ENCODE assay signal across 22 cellular contexts in genomic region chr3:27649277-27649676, GRCh38.
A peak's percentile ranks its signal among the peaks of the same experiment; 100 is the strongest.
DNase-seq lines count a peak whose midpoint lies in the region; ATAC-seq, FAIRE-seq and TF ChIP-seq lines count a peak whose summit lies in the region.
"Had no signal": no experiment of that assay in that cellular context is flagged by ENCODE, and none has a peak within 500 bp of the region (broad histone marks: within the 10 kb centered on the region; RNA-seq: fewer than 3 reads in every experiment).

No MANE protein-coding gene starts in this region.

- intact Hi-C loops in mucosa of descending colon (cut with DNase I, micrococcal nuclease) = no loop called here

- peak; percentile 23 for FAIRE-seq in small intestine (lab: Jason Lieb, UNC)
- FAIRE-seq: A204.1, D721Med, G401.6, GM12891, GM19239 had no signal

- no peaks in the 10 kb centered on the region for H3K4me1 Mint-ChIP-seq in mesothelial cell of epicardium
- H3K4me1 Mint-ChIP-seq: B cell had no signal

- WGBS in GM23248 (ENCODE audit: low coverage in 1 of 2, low lambda C conversion rate in 2 of 2, missing lambda C conversion rate in 2 of 2), 2 experiments = 47 to 51% methylated on average over 4 of the region's 4 CpGs
- 67% methylated on average over 4 of the region's 4 CpGs for WGBS in hepatocyte (ENCODE audit: low lambda C conversion rate, missing lambda C conversion rate)
- WGBS in small intestine, 3 donors = 37 to 70% (median 42%) methylated on average over 4 of the region's 4 CpGs

- H3K4me3 ChIP-seq in GM23248 = no peak overlapping the region
- H3K4me3 ChIP-seq in hepatocyte = no peak overlapping the region
- H3K4me3 ChIP-seq in small intestine (ENCODE audit: low read depth in 1 of 2, low read length in 2 of 2) = no peak overlapping the region
- H3K4me3 ChIP-seq in mucosa of descending colon = no peak overlapping the region
- H3K4me3 ChIP-seq: BLaER1 treated with 17β-estradiol and CSF1 and Interleukin-3, amounts not matched to agents 10 nM and 100 nM had no signal

- H3F3A ChIP-seq in GM23248 (ENCODE audit: insufficient read depth) = peaks cover 4% of the 10 kb centered on the region; the same call in 1 of the 2 replicates

- no peak overlapping the region for H3K27ac ChIP-seq in GM23248
- H3K27ac ChIP-seq in hepatocyte = peak overlapping the region; percentile 0
- no peak overlapping the region for H3K27ac ChIP-seq in small intestine (ENCODE audit: low read depth in 1 of 2, low read length in 1 of 2)
- H3K27ac ChIP-seq: BLaER1 treated with 17β-estradiol and CSF1 and Interleukin-3, amounts not matched to agents 10 nM and 100 nM; C4-2B had no signal

- ATAC-seq in mucosa of descending colon (no peak), GM19395 (IDR thresholded peaks at IDR 0.05; ENCODE audit: unreplicated experiment) (no peak)
- ATAC-seq: CD8-positive, alpha-beta T cell had no signal

- H3K79me2 ChIP-seq in GM23248 (ENCODE audit: insufficient read depth) (no peaks in the 10 kb centered on the region), hepatocyte (no peaks in the 10 kb centered on the region)

- H3K4me3 Mint-ChIP-seq in mesothelial cell of epicardium = no peak overlapping the region
- H3K4me3 Mint-ChIP-seq: B cell; CD4-positive, alpha-beta T cell; CD8-positive, alpha-beta T cell had no signal

- H3K9me2 ChIP-seq in GM23248 (ENCODE audit: insufficient read depth) = no peaks in the 10 kb centered on the region
- H3K9me2 ChIP-seq in hepatocyte (replicated peaks; ENCODE audit: insufficient read depth) = no peaks in the 10 kb centered on the region

- no peaks in the 10 kb centered on the region for H3K9me3 Mint-ChIP-seq in mesothelial cell of epicardium
- H3K9me3 Mint-ChIP-seq: CD4-positive, alpha-beta T cell; CD8-positive, alpha-beta T cell had no signal

- H3K9me3 ChIP-seq in GM23248 (ENCODE audit: low read depth) (no peaks in the 10 kb centered on the region), hepatocyte (ENCODE audit: low read depth) (no peaks in the 10 kb centered on the region), small intestine (ENCODE audit: control insufficient read depth, low read depth) (no peaks in the 10 kb centered on the region), mucosa of descending colon (no peaks in the 10 kb centered on the region)
- H3K9me3 ChIP-seq: BLaER1 treated with 17β-estradiol and CSF1 and Interleukin-3, amounts not matched to agents 10 nM and 100 nM; Caco-2 had no signal

- H3K4me2 ChIP-seq in GM23248 (ENCODE audit: unreplicated experiment) (no peak overlapping the region), hepatocyte (no peak overlapping the region)
- H3K4me2 ChIP-seq: BLaER1 treated with 17β-estradiol and CSF1 and Interleukin-3, amounts not matched to agents 10 nM and 100 nM had no signal

- DNase-seq in GM23248 (no peak), hepatocyte (ENCODE audit: low spot score) (no peak), small intestine (peak; percentile 59), mesothelial cell of epicardium (ENCODE audit: low spot score in 2 of 2, unreplicated experiment in 2 of 2) (no peak), mucosa of descending colon (no peak)
- DNase-seq: 8988T; AML-193; Caco-2; Calu3; CD4-positive, alpha-beta T cell; CD8-positive, alpha-beta T cell; DMS79 treated with DMSO at 0.1 percent for 48 hours; GF-D8 had no signal

- H3K27me3 ChIP-seq in GM23248 (replicated peaks; ENCODE audit: insufficient read depth) = no peaks in the 10 kb centered on the region
- H3K27me3 ChIP-seq in hepatocyte = no peaks in the 10 kb centered on the region
- no peaks in the 10 kb centered on the region for H3K27me3 ChIP-seq in small intestine (ENCODE audit: control insufficient read depth in 2 of 2, insufficient read depth in 2 of 2, low read length in 2 of 2)
- H3K27me3 ChIP-seq: BLaER1 treated with 17β-estradiol and CSF1 and Interleukin-3, amounts not matched to agents 10 nM and 100 nM had no signal

- in situ Hi-C loops in GM23248 (cut with MboI) = no loop called here

- peaks cover 7% of the 10 kb centered on the region; the same call in 1 of the 2 replicates for H3K4me1 ChIP-seq in GM23248 (ENCODE audit: insufficient read depth)
- H3K4me1 ChIP-seq in hepatocyte (ENCODE audit: insufficient read depth) = no peaks in the 10 kb centered on the region
- H3K4me1 ChIP-seq in small intestine (ENCODE audit: control insufficient read depth in 2 of 2, insufficient read depth in 1 of 2, low read depth in 1 of 2, low read length in 1 of 2) = peaks cover 0 to 6% of the 10 kb centered on the region in 2 donors
- H3K4me1 ChIP-seq in mucosa of descending colon (ENCODE audit: low read depth) = no peaks in the 10 kb centered on the region
- H3K4me1 ChIP-seq: BLaER1 treated with 17β-estradiol and CSF1 and Interleukin-3, amounts not matched to agents 10 nM and 100 nM; Caco-2 had no signal

- TF ChIP-seq CTCF in hepatocyte (IDR thresholded peaks at IDR 0.05; ENCODE audit: poor library complexity) (no peak), mesothelial cell of epicardium (IDR thresholded peaks at IDR 0.05; ENCODE audit: unreplicated experiment) (no peak), mucosa of descending colon (IDR thresholded peaks at IDR 0.05) (no peak)

- no peaks in the 10 kb centered on the region for H3K27me3 Mint-ChIP-seq in mesothelial cell of epicardium (ENCODE audit: low read depth)
- H3K27me3 Mint-ChIP-seq: B cell; CD4-positive, alpha-beta T cell had no signal

- H3K9ac ChIP-seq in GM23248 = no peak overlapping the region
- H3K9ac ChIP-seq: BLaER1 treated with 17β-estradiol and CSF1 and Interleukin-3, amounts not matched to agents 10 nM and 100 nM had no signal

- H4K20me1 ChIP-seq in GM23248 (ENCODE audit: insufficient read depth) (no peaks in the 10 kb centered on the region), hepatocyte (ENCODE audit: insufficient read depth, poor library complexity, severe bottlenecking) (no peaks in the 10 kb centered on the region)
- H4K20me1 ChIP-seq: BLaER1 treated with 17β-estradiol and CSF1 and Interleukin-3, amounts not matched to agents 10 nM and 100 nM had no signal

- no peaks in the 10 kb centered on the region for H3K36me3 Mint-ChIP-seq in mesothelial cell of epicardium
- H3K36me3 Mint-ChIP-seq: CD8-positive, alpha-beta T cell had no signal

- no peak overlapping the region for H3K27ac Mint-ChIP-seq in mesothelial cell of epicardium
- H3K27ac Mint-ChIP-seq: B cell; CD4-positive, alpha-beta T cell; CD8-positive, alpha-beta T cell had no signal

- H2AFZ ChIP-seq in GM23248 = peak overlapping the region; percentile 27
- no peak overlapping the region for H2AFZ ChIP-seq in hepatocyte

- no peaks in the 10 kb centered on the region for H3K36me3 ChIP-seq in GM23248 (ENCODE audit: low read depth)
- no peaks in the 10 kb centered on the region for H3K36me3 ChIP-seq in hepatocyte (replicated peaks; ENCODE audit: insufficient read depth, low read depth)
- no peaks in the 10 kb centered on the region for H3K36me3 ChIP-seq in small intestine (ENCODE audit: control insufficient read depth in 2 of 2, insufficient read depth in 2 of 2, low read length in 2 of 2)
- H3K36me3 ChIP-seq in mucosa of descending colon (ENCODE audit: low read depth) = no peaks in the 10 kb centered on the region
- H3K36me3 ChIP-seq: BLaER1 treated with 17β-estradiol and CSF1 and Interleukin-3, amounts not matched to agents 10 nM and 100 nM had no signal
